8 cellular contexts compared by ENCODE assay signal in the genomic region with DNA sequence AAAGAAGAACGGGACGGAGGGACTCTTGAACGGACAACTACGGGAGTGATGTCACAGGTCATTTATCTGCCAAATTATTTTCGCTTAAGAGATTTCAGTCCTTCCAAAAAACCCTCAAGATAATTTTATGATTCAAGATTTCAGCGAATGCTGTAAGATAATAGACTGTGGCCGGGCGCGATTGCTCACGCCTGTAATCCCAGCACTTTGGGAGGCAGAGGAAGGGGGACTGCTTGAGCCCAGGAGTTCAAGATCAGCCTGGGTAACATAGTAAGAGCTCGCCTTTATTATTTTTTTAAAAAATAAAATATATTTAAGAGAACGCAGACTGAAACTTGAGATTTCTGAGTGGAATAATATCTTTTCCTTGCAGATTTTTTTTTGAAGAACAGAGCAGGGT. TPM values are rescaled to one million over a fixed set of nuclear protein-coding genes. Genes with fewer than 3 reads are reported as not detected.
DNase-seq lines count a peak whose midpoint lies in the region; ATAC-seq and TF ChIP-seq lines count a peak whose summit lies in the region.

No MANE protein-coding gene starts in this region.

- H3K4me1 ChIP-seq in hepatocyte (ENCODE audit: insufficient read depth) (no peaks in the 10 kb centered on the region), smooth muscle cell (ENCODE audit: low read depth) (no peaks in the 10 kb centered on the region)

- H3K4me3 ChIP-seq in hepatocyte: peak overlapping the region; percentile 52
- peak overlapping the region; percentile 77 for H3K4me3 ChIP-seq in smooth muscle cell

- 59% methylated on average over 12 of the region's 12 CpGs for WGBS in hepatocyte (ENCODE audit: low lambda C conversion rate, missing lambda C conversion rate)
- WGBS in smooth muscle cell (ENCODE audit: low lambda C conversion rate): 55% methylated on average over 12 of the region's 12 CpGs

- POLR2A ChIA-PET in activated CD4-positive, alpha-beta memory T cell treated with anti-CD3 and anti-CD28 coated beads, Interleukin-2, amount 10 ng/mL, durations not matched to agents 7 days and 5 days (lab: Charles Lee): interaction anchor here (1.1 to 6.9 kb wide), 9 partner anchors 10 to 59 kb away, joined by 4 to 91 read pairs (median 7); partner anchors contain the start of genes CCT8 and LTN1

- peak; percentile 5 for ATAC-seq in HG03103 (IDR thresholded peaks at IDR 0.05; ENCODE audit: low read depth, unreplicated experiment)

- DNase-seq in T-helper 1 cell (no peak), hepatocyte (ENCODE audit: low spot score) (no peak), smooth muscle cell (lab: John Stamatoyannopoulos, UW; ENCODE audit: unreplicated experiment) (no peak), NCI-H446 (lab: John Stamatoyannopoulos, UW) (no peak), NCI-H526 treated with DMSO at 0.1 percent for 48 hours (lab: John Stamatoyannopoulos, UW) (no peak)
- DNase-seq in activated CD4-positive, alpha-beta memory T cell treated with anti-CD3 and anti-CD28 coated beads, Interleukin-2, amount 10 ng/mL, durations not matched to agents 7 days and 5 days: no peak

- H3K9me2 ChIP-seq in hepatocyte (replicated peaks; ENCODE audit: insufficient read depth): no peaks in the 10 kb centered on the region

- H3K4me2 ChIP-seq in hepatocyte: peak overlapping the region; percentile 71
- H3K4me2 ChIP-seq in smooth muscle cell: peak overlapping the region; percentile 89

- H3K27me3 ChIP-seq in hepatocyte (no peaks in the 10 kb centered on the region), smooth muscle cell (ENCODE audit: low read depth) (no peaks in the 10 kb centered on the region)

- H3K27ac ChIP-seq in hepatocyte (peak overlapping the region; percentile 79), smooth muscle cell (ENCODE audit: low read depth) (peak overlapping the region; percentile 52)

- no peaks in the 10 kb centered on the region for H3K36me3 ChIP-seq in hepatocyte (replicated peaks; ENCODE audit: insufficient read depth, low read depth)
- no peaks in the 10 kb centered on the region for H3K36me3 ChIP-seq in smooth muscle cell (ENCODE audit: low read depth)

- H2AFZ ChIP-seq in hepatocyte (peak overlapping the region; percentile 85), smooth muscle cell (ENCODE audit: low read depth) (peak overlapping the region; percentile 90)

- no peaks in the 10 kb centered on the region for H3F3A ChIP-seq in smooth muscle cell (ENCODE audit: low read depth)

- no peaks in the 10 kb centered on the region for H3K9me3 Mint-ChIP-seq in T-helper 1 cell treated with Interleukin-12 subunit alpha and Interleukin-12 subunit beta and Interleukin-4 antibody, amounts not matched to agents 30 μg/mL and 1 μg/mL, for 36 hours
- H3K9me3 Mint-ChIP-seq in activated CD4-positive, alpha-beta memory T cell treated with anti-CD3 and anti-CD28 coated beads, Interleukin-2, amount 10 ng/mL, durations not matched to agents 7 days and 5 days: no peaks in the 10 kb centered on the region

- CTCF ChIA-PET in activated CD4-positive, alpha-beta memory T cell treated with anti-CD3 and anti-CD28 coated beads, Interleukin-2, amount 10 ng/mL, durations not matched to agents 7 days and 5 days (lab: Charles Lee): interaction anchor here (1.1 to 2.4 kb wide), 4 partner anchors 11 to 62 kb away, joined by 3 to 18 read pairs (median 4); partner anchors contain the start of gene LTN1

- H3K36me3 Mint-ChIP-seq in T-helper 1 cell treated with Interleukin-12 subunit alpha and Interleukin-12 subunit beta and Interleukin-4 antibody, amounts not matched to agents 30 μg/mL and 1 μg/mL, for 36 hours (ENCODE audit: low read depth): peaks cover 4% of the 10 kb centered on the region
- H3K36me3 Mint-ChIP-seq in activated CD4-positive, alpha-beta memory T cell treated with anti-CD3 and anti-CD28 coated beads, Interleukin-2, amount 10 ng/mL, durations not matched to agents 7 days and 5 days (ENCODE audit: low read depth): peaks cover 4% of the 10 kb centered on the region

- H3K9me3 ChIP-seq in hepatocyte (ENCODE audit: low read depth): no peaks in the 10 kb centered on the region
- H3K9me3 ChIP-seq in smooth muscle cell (replicated peaks; ENCODE audit: low read depth): no peaks in the 10 kb centered on the region

- H3K27ac Mint-ChIP-seq in T-helper 1 cell treated with Interleukin-12 subunit alpha and Interleukin-12 subunit beta and Interleukin-4 antibody, amounts not matched to agents 30 μg/mL and 1 μg/mL, for 36 hours: peak overlapping the region; percentile 93
- peak overlapping the region; percentile 86 for H3K27ac Mint-ChIP-seq in activated CD4-positive, alpha-beta memory T cell treated with anti-CD3 and anti-CD28 coated beads, Interleukin-2, amount 10 ng/mL, durations not matched to agents 7 days and 5 days

- H3K9ac ChIP-seq in smooth muscle cell (ENCODE audit: low read depth): peak overlapping the region; percentile 75

- TF ChIP-seq CTCF in hepatocyte (IDR thresholded peaks at IDR 0.05; ENCODE audit: poor library complexity): no peak
- no peak for TF ChIP-seq CTCF in smooth muscle cell (IDR thresholded peaks at IDR 0.05; ENCODE audit: borderline replicate concordance, insufficient read depth, poor library complexity, severe bottlenecking)

- H3K4me1 Mint-ChIP-seq in T-helper 1 cell treated with Interleukin-12 subunit alpha and Interleukin-12 subunit beta and Interleukin-4 antibody, amounts not matched to agents 30 μg/mL and 1 μg/mL, for 36 hours (ENCODE audit: low read depth): peaks cover 27% of the 10 kb centered on the region
- peaks cover 41% of the 10 kb centered on the region for H3K4me1 Mint-ChIP-seq in activated CD4-positive, alpha-beta memory T cell treated with anti-CD3 and anti-CD28 coated beads, Interleukin-2, amount 10 ng/mL, durations not matched to agents 7 days and 5 days

- no peaks in the 10 kb centered on the region for H3K27me3 Mint-ChIP-seq in T-helper 1 cell treated with Interleukin-12 subunit alpha and Interleukin-12 subunit beta and Interleukin-4 antibody, amounts not matched to agents 30 μg/mL and 1 μg/mL, for 36 hours (ENCODE audit: low read depth)
- H3K27me3 Mint-ChIP-seq in activated CD4-positive, alpha-beta memory T cell treated with anti-CD3 and anti-CD28 coated beads, Interleukin-2, amount 10 ng/mL, durations not matched to agents 7 days and 5 days: no peaks in the 10 kb centered on the region

- no peaks in the 10 kb centered on the region for H4K20me1 ChIP-seq in hepatocyte (ENCODE audit: insufficient read depth, poor library complexity, severe bottlenecking)
- no peaks in the 10 kb centered on the region for H4K20me1 ChIP-seq in smooth muscle cell (ENCODE audit: low read depth)

- H3K79me2 ChIP-seq in hepatocyte (peaks cover 19% of the 10 kb centered on the region), smooth muscle cell (ENCODE audit: low read depth) (no peaks in the 10 kb centered on the region)

- peak overlapping the region; percentile 78 for H3K4me3 Mint-ChIP-seq in T-helper 1 cell treated with Interleukin-12 subunit alpha and Interleukin-12 subunit beta and Interleukin-4 antibody, amounts not matched to agents 30 μg/mL and 1 μg/mL, for 36 hours
- H3K4me3 Mint-ChIP-seq in activated CD4-positive, alpha-beta memory T cell treated with anti-CD3 and anti-CD28 coated beads, Interleukin-2, amount 10 ng/mL, durations not matched to agents 7 days and 5 days: peak overlapping the region; percentile 82

RNA-seq across cellular contexts. Expression of gene RWDD2B, which starts 0.6 kb away (rescaled TPM):
- 1 to 10 TPM; 6.5 to 6.9 TPM for total RNA-seq in activated CD4-positive, alpha-beta memory T cell treated with anti-CD3 and anti-CD28 coated beads, Interleukin-2, amount 10 ng/mL, durations not matched to agents 7 days and 5 days
- total RNA-seq in hepatocyte (7.8 and 9.8 TPM in 2 replicates), smooth muscle cell (6.1 and 11.8 TPM in 2 replicates)
- polyA plus RNA-seq in hepatocyte (3.9 and 4.7 TPM in 2 replicates), smooth muscle cell (4.3 and 4.4 TPM in 2 replicates)

RNA-seq across cellular contexts. Expression of gene USP16, which starts 5.9 kb away (rescaled TPM):
- total RNA-seq in activated CD4-positive, alpha-beta memory T cell treated with anti-CD3 and anti-CD28 coated beads, Interleukin-2, amount 10 ng/mL, durations not matched to agents 7 days and 5 days: 10 to 100 TPM; 34.3 to 37.1 TPM
- total RNA-seq in hepatocyte (30.7 and 35.8 TPM in 2 replicates), smooth muscle cell (36.2 and 37.0 TPM in 2 replicates)
- polyA plus RNA-seq in hepatocyte (25.9 and 35.6 TPM in 2 replicates), smooth muscle cell (24.8 and 25.9 TPM in 2 replicates)

RNA-seq across cellular contexts. Expression of gene LTN1, which starts 25.9 kb away (rescaled TPM):
- 10 to 100 TPM; 25.8 to 26.5 TPM for total RNA-seq in activated CD4-positive, alpha-beta memory T cell treated with anti-CD3 and anti-CD28 coated beads, Interleukin-2, amount 10 ng/mL, durations not matched to agents 7 days and 5 days
- total RNA-seq in hepatocyte (31.2 and 35.8 TPM in 2 replicates), smooth muscle cell (44.4 and 50.2 TPM in 2 replicates)
- polyA plus RNA-seq in hepatocyte (9.3 and 9.7 TPM in 2 replicates), smooth muscle cell (10.2 and 11.2 TPM in 2 replicates)

RNA-seq across cellular contexts. Expression of gene CCT8, which starts 54.9 kb away (rescaled TPM):
- 100 to 1,000 TPM; 214 to 216 TPM for total RNA-seq in activated CD4-positive, alpha-beta memory T cell treated with anti-CD3 and anti-CD28 coated beads, Interleukin-2, amount 10 ng/mL, durations not matched to agents 7 days and 5 days
- total RNA-seq in hepatocyte (178 and 196 TPM in 2 replicates), smooth muscle cell (184 and 210 TPM in 2 replicates)
- polyA plus RNA-seq in hepatocyte (118 and 125 TPM in 2 replicates), smooth muscle cell (118 and 125 TPM in 2 replicates)
